Comparison of ENCODE assay signal across 27 cellular contexts in the genomic region with DNA sequence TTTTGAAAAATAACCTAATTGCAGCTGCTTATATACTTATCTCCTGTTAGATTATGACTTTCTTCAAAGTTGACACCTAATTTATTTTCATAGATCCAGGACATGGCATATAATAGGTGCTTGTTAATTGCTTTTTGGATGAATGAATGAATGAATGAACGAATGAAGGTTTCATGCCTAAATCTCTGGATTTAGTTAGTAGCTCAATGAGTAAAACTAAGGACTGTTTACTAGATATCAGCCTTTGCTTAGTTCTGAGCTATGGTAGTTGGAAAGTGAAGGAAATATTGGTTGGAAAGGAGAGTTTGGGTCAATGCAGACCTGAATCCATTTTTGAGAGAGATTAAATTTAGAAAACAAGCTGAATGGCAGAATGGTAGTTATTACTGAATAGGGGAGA.
"Had no signal": no experiment of that assay in that cellular context is flagged by ENCODE, and none has a peak within 500 bp of the region (broad histone marks: within the 10 kb centered on the region; RNA-seq: fewer than 3 reads in every experiment).

No MANE protein-coding gene starts in this region.

- H3K9me3 ChIP-seq: stomach, suprapubic skin, testis, thoracic aorta, thyroid gland, tibial artery, tibial nerve, transverse colon, upper lobe of left lung, upper lobe of right lung, uterus, vagina had no signal

- H3K27ac ChIP-seq: stomach, suprapubic skin, testis, thoracic aorta, thyroid gland, tibial artery, tibial nerve, transverse colon, upper lobe of left lung, upper lobe of right lung, uterus, vagina had no signal

- FAIRE-seq: urothelium cell line had no signal

- ATAC-seq: stimulated activated effector memory CD8-positive, alpha-beta T cell treated with anti-CD3 and anti-CD28 coated beads, Interleukin-12 subunit alpha, Interleukin-12 subunit beta, amount 100 ng/mL, for 72 hours; stimulated activated memory B cell treated with anti-CD40 and anti-IgM and Interleukin-4, amounts not matched to agents 10 μg/mL and 1 μg/mL and 100 μg/mL, for 72 hours; stimulated activated naive B cell treated with anti-CD40 and anti-IgM and Interleukin-4, amounts not matched to agents 10 μg/mL and 1 μg/mL and 100 μg/mL, for 72 hours; stimulated activated naive CD8-positive, alpha-beta T cell treated with anti-CD3 and anti-CD28 coated beads, Interleukin-15, amount 100 ng/mL, for 72 hours; stimulated activated naive CD8-positive, alpha-beta T cell treated with anti-CD3 and anti-CD28 coated beads, Interleukin-15, Interleukin-2, amounts not matched to agents 100 U/mL and 50 U/mL, for 24 hours; upper lobe of right lung had no signal

- H3K4me3 ChIP-seq: stomach, suprapubic skin, testis, thoracic aorta, thyroid gland, tibial artery, tibial nerve, transverse colon, upper lobe of left lung, upper lobe of right lung, uterus, vagina had no signal

- H3K36me3 ChIP-seq: stomach, suprapubic skin, thoracic aorta, thyroid gland, tibial artery, transverse colon, upper lobe of left lung, upper lobe of right lung, uterus, vagina had no signal

- H3K27me3 ChIP-seq: stomach, suprapubic skin, testis, thyroid gland, tibial artery, tibial nerve, transverse colon, upper lobe of left lung, upper lobe of right lung, uterus, vagina had no signal

- DNase-seq: stimulated activated CD4-positive, alpha-beta T cell treated with anti-CD3 and anti-CD28 coated beads, Interleukin-2, amount 100 ng/mL, for 48 hours; stimulated activated CD4-positive, alpha-beta T cell treated with anti-CD3 and anti-CD28 coated beads, Interleukin-4, amount 100 ng/mL, for 1 hour; stimulated activated CD4-positive, alpha-beta T cell treated with anti-CD3 and anti-CD28 coated beads, Interleukin-4, amount 100 ng/mL, for 24 hours; stimulated activated CD4-positive, alpha-beta T cell treated with anti-CD3 and anti-CD28 coated beads, Interleukin-4, amount 100 ng/mL, for 4 hours; stimulated activated CD8-positive, alpha-beta memory T cell treated with anti-CD3 and anti-CD28 coated beads, Interleukin-4, amount 100 ng/mL, for 48 hours; stimulated activated naive B cell treated with anti-CD40 and anti-IgM and Interleukin-4, amounts not matched to agents 10 μg/mL and 1 μg/mL and 100 μg/mL, for 72 hours; stimulated activated naive CD4-positive, alpha-beta T cell; stimulated activated naive CD4-positive, alpha-beta T cell treated with Interleukin-2 at 50 U/mL for 16 hours; stimulated activated naive CD8-positive, alpha-beta T cell treated with anti-CD3 and anti-CD28 coated beads, Interleukin-15, amount 100 ng/mL, for 72 hours; stimulated activated naive CD8-positive, alpha-beta T cell treated with anti-CD3 and anti-CD28 coated beads, Interleukin-15, Interleukin-2, amounts not matched to agents 100 U/mL and 50 U/mL, for 24 hours; stomach; substantia nigra; testis; thyroid gland; tibial artery; transverse colon; trophoblast cell; upper lobe of left lung; upper lobe of right lung; uterus had no signal

- H3K4me1 ChIP-seq: stomach, suprapubic skin, testis, thyroid gland, tibial artery, tibial nerve, transverse colon, upper lobe of left lung, upper lobe of right lung, uterus, vagina had no signal
